In the genomic region with DNA sequence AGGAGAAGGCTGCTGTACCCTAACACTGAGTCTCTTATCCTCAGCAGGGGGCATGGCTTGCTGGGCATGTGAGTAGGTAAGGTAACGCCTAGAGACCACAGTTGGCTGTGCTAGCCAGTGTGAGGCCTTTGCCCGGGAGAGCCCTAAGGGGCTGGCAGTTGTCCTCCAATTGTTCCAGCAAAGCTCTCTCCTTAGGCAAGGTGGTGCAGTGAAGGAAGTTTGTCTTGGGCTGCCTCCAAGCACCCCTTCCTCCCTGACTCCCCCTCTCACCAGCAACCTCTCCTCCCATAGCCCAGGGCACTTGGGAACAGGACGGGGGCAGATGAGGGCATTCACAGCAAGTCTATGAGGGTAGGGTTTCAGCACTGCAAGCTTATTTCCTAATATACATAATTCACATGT, we compare ENCODE assay signal across 19 cellular contexts. TPM values are rescaled to one million over a fixed set of nuclear protein-coding genes. Genes with fewer than 3 reads are reported as not detected.
DNase-seq lines count a peak whose midpoint lies in the region; ATAC-seq, FAIRE-seq and TF ChIP-seq lines count a peak whose summit lies in the region.
"Had no signal": no experiment of that assay in that cellular context is flagged by ENCODE, and none has a peak within 500 bp of the region (broad histone marks: within the 10 kb centered on the region; RNA-seq: fewer than 3 reads in every experiment).

No MANE protein-coding gene starts in this region.

- H2BK12ac ChIP-seq in H1 (ENCODE audit: low read depth, low read length) = no peak overlapping the region

- WGBS in mammary epithelial cell (ENCODE audit: low coverage, missing lambda C conversion rate) = 0% methylated on average over 3 of the region's 3 CpGs
- 76% methylated on average over 3 of the region's 3 CpGs; no CpG with 5 or more reads in 1 of the 2 experiments for WGBS in H1 (ENCODE audit: extremely low coverage in 1 of 2, insufficient coverage in 1 of 2, insufficient read length in 1 of 2, insufficient replicate concordance in 2 of 2, low coverage in 1 of 2, low lambda C conversion rate in 2 of 2, missing lambda C conversion rate in 1 of 2), 2 experiments
- WGBS in adrenal gland, 4 donors = 75 to 87% (median 80%) methylated on average over 3 of the region's 3 CpGs

- no peak for ATAC-seq in GM19328 (IDR thresholded peaks at IDR 0.05; ENCODE audit: unreplicated experiment)
- ATAC-seq: K562 had no signal

- H3K4me3 Mint-ChIP-seq in MCF 10A (ENCODE audit: unreplicated experiment) = no peak overlapping the region
- H3K4me3 Mint-ChIP-seq: CD8-positive, alpha-beta memory T cell had no signal

- H3K14ac ChIP-seq in H1 (ENCODE audit: insufficient read length) = no peak overlapping the region

- TF ChIP-seq POLR2A in H1 (IDR thresholded peaks at IDR 0.05; ENCODE audit: control extremely low read depth in 1 of 2, low read depth in 2 of 2, low read length in 2 of 2) = no peak
- TF ChIP-seq POLR2A in adrenal gland (IDR thresholded peaks at IDR 0.05) = no peak

- no peak overlapping the region for H3K18ac ChIP-seq in H1 (ENCODE audit: extremely low read depth, low read length)

- H4K20me1 ChIP-seq in mammary epithelial cell (ENCODE audit: insufficient read depth, low read length) (no peaks in the 10 kb centered on the region), H1 (replicated peaks in 1 of 2; ENCODE audit: control insufficient read depth in 1 of 2, insufficient read depth in 2 of 2, low read length in 2 of 2) (no peaks in the 10 kb centered on the region)
- H4K20me1 ChIP-seq: BLaER1 had no signal

- CTCF ChIA-PET in MCF 10A (lab: Yijun Ruan, JAX) = interaction anchor here (1.6 kb wide), 1 partner anchor 8 kb away, joined by 5 read pairs; no protein-coding TSS in a partner anchor
- CTCF ChIA-PET in mammary epithelial cell (lab: Charles Lee; ENCODE audit: low non-redundant PET) = no interaction called here
- CTCF ChIA-PET in H1 (lab: Charles Lee; ENCODE audit: partially characterized antibody) = interaction anchor here (0.6 to 2.0 kb wide), 5 partner anchors 10 to 85 kb away, joined by 3 to 7 read pairs (median 3); no protein-coding TSS in a partner anchor

- no peaks in the 10 kb centered on the region for H3K23me2 ChIP-seq in H1 (ENCODE audit: low read depth, low read length)

- TF ChIP-seq RAD21 in H1 (IDR thresholded peaks at IDR 0.05 in 1 of 2, conservative IDR thresholded peaks at IDR 0.05 in 1 of 2; ENCODE audit: low read depth in 2 of 2, low read length in 2 of 2) = no peak

- BruUV-seq in MCF 10A (replicated peaks; lab: Mats Ljungman, UMichigan) (no TSS peak), mammary epithelial cell (replicated peaks; lab: Mats Ljungman, UMichigan) (no TSS peak)

- peak; percentile 68 for DNase-seq in MCF 10A (ENCODE audit: unreplicated experiment)
- no peak for DNase-seq in mammary epithelial cell
- DNase-seq in H1 (ENCODE audit: low read depth in 1 of 2, low spot score in 2 of 2) = no peak
- peak; percentile 43 for DNase-seq in mesenteric fat pad (ENCODE audit: low spot score)
- DNase-seq in renal cortical epithelial cell (ENCODE audit: low read depth) = peak; percentile 68
- no peak for DNase-seq in foreskin melanocyte
- no peak for DNase-seq in adrenal gland
- DNase-seq: AML-193; Caco-2; CD8-positive, alpha-beta memory T cell; DMS53; GF-D8 had no signal

- no peak overlapping the region for H4K5ac ChIP-seq in H1 (ENCODE audit: insufficient read length, low read depth, low read length)

- dilution Hi-C loops in mammary epithelial cell (cut with HindIII; ENCODE audit: low sequenced_read_pairs) = no loop called here

- H3K9me3 Mint-ChIP-seq in MCF 10A (ENCODE audit: unreplicated experiment) = no peaks in the 10 kb centered on the region
- H3K9me3 Mint-ChIP-seq: CD8-positive, alpha-beta memory T cell had no signal

- H3K36me3 ChIP-seq in mammary epithelial cell (ENCODE audit: insufficient read depth, low read length) (no peaks in the 10 kb centered on the region), H1 (ENCODE audit: control insufficient read depth in 2 of 4, insufficient read depth in 4 of 4, low read length in 3 of 4) (no peaks in the 10 kb centered on the region), adrenal gland (replicated peaks in 1 of 2) (no peaks in the 10 kb centered on the region)
- H3K36me3 ChIP-seq: BLaER1 had no signal

- no peak overlapping the region for H3K4ac ChIP-seq in H1 (replicated peaks; ENCODE audit: insufficient read length, low read depth, low read length)

- no peak overlapping the region for H4K91ac ChIP-seq in H1 (replicated peaks; ENCODE audit: insufficient read length, low read length)

- H2AK5ac ChIP-seq in H1 (ENCODE audit: low read depth, low read length) = no peak overlapping the region

- peaks cover 3% of the 10 kb centered on the region for H3K4me1 Mint-ChIP-seq in MCF 10A (ENCODE audit: insufficient read depth, unreplicated experiment)

- no peaks in the 10 kb centered on the region for H3K79me1 ChIP-seq in H1 (ENCODE audit: low read depth, low read length)

- H3K79me2 ChIP-seq in mammary epithelial cell (ENCODE audit: insufficient read depth, low read length) = no peaks in the 10 kb centered on the region
- H3K79me2 ChIP-seq in H1 (ENCODE audit: control insufficient read depth in 1 of 2, insufficient read depth in 2 of 2, low read length in 2 of 2) = no peaks in the 10 kb centered on the region

- H3K4me1 ChIP-seq in mammary epithelial cell (ENCODE audit: insufficient read depth, low read length) (no peaks in the 10 kb centered on the region), H1 (replicated peaks in 1 of 4; ENCODE audit: control insufficient read depth in 3 of 4, insufficient read depth in 4 of 4, low read length in 3 of 4) (no peaks in the 10 kb centered on the region), adrenal gland (replicated peaks in 1 of 2) (no peaks in the 10 kb centered on the region)
- H3K4me1 ChIP-seq: BLaER1, Caco-2 had no signal

- H2AFZ ChIP-seq in mammary epithelial cell (ENCODE audit: low read depth, low read length) = no peak overlapping the region
- H2AFZ ChIP-seq in H1 (ENCODE audit: low read length) = no peak overlapping the region

- TF ChIP-seq EP300 in H1 (IDR thresholded peaks at IDR 0.05; ENCODE audit: borderline replicate concordance in 1 of 2, low read depth in 2 of 2, low read length in 2 of 2) = no peak

- H2BK120ac ChIP-seq in H1 (replicated peaks; ENCODE audit: low read depth, low read length) = no peak overlapping the region

- no peak overlapping the region for H2BK5ac ChIP-seq in H1 (ENCODE audit: low read depth, low read length)

- H3K23ac ChIP-seq in H1 (ENCODE audit: insufficient read length) = no peak overlapping the region

- H3K4me2 ChIP-seq in mammary epithelial cell (ENCODE audit: insufficient read depth, low read depth, low read length) (no peak overlapping the region), H1 (ENCODE audit: insufficient read depth in 1 of 2, low read depth in 2 of 2, low read length in 2 of 2) (no peak overlapping the region)
- H3K4me2 ChIP-seq: BLaER1 had no signal

- H2BK20ac ChIP-seq in H1 (ENCODE audit: low read length) = no peak overlapping the region

- no peaks in the 10 kb centered on the region for H3K9me3 ChIP-seq in mammary epithelial cell (replicated peaks; ENCODE audit: insufficient read depth, low read length)
- H3K9me3 ChIP-seq in H1 (ENCODE audit: insufficient read depth in 2 of 2, low read depth in 1 of 2, low read length in 1 of 2) = no peaks in the 10 kb centered on the region
- H3K9me3 ChIP-seq in adrenal gland (replicated peaks in 1 of 3) = no peaks in the 10 kb centered on the region
- H3K9me3 ChIP-seq: BLaER1, Caco-2 had no signal

- no peak for FAIRE-seq in H1 (lab: Jason Lieb, UNC)
- FAIRE-seq: GM18507, H54, K562 had no signal

- peaks cover 55% of the 10 kb centered on the region for H3K27me3 Mint-ChIP-seq in MCF 10A (ENCODE audit: insufficient read depth, unreplicated experiment)

- H3K36me3 Mint-ChIP-seq in MCF 10A (ENCODE audit: insufficient read depth, unreplicated experiment) = peaks cover 4% of the 10 kb centered on the region
- H3K36me3 Mint-ChIP-seq: CD8-positive, alpha-beta memory T cell had no signal

- POLR2A ChIA-PET in MCF 10A (lab: Yijun Ruan, JAX) = no interaction called here
- POLR2A ChIA-PET in H1 (lab: Charles Lee; ENCODE audit: partially characterized antibody) = no interaction called here

- H3K4me3 ChIP-seq in mammary epithelial cell (replicated peaks in 1 of 3; ENCODE audit: insufficient read depth in 1 of 3, low read depth in 2 of 3, low read length in 3 of 3) (no peak overlapping the region), H1 (ENCODE audit: extremely low read depth in 1 of 4, insufficient read depth in 2 of 4, low read depth in 3 of 4, low read length in 4 of 4) (no peak overlapping the region), adrenal gland (no peak overlapping the region)
- H3K4me3 ChIP-seq: BLaER1, K562 had no signal

- H3K27ac ChIP-seq in mammary epithelial cell (ENCODE audit: insufficient read depth, low read depth, low read length) (no peak overlapping the region), H1 (ENCODE audit: low read depth, low read length) (no peak overlapping the region), adrenal gland (no peak overlapping the region)
- H3K27ac ChIP-seq: 22Rv1, BLaER1 had no signal

- in situ Hi-C loops in mammary epithelial cell (cut with MboI; ENCODE audit: low sequenced_read_pairs in 2 of 2) = no loop called here

- intact Hi-C loops in MCF 10A (cut with micrococcal nuclease) (no loop called here), mammary epithelial cell (cut with micrococcal nuclease) (no loop called here), adrenal gland (cut with DNase I) (no loop called here)

- TF ChIP-seq CTCF in MCF 10A (IDR thresholded peaks at IDR 0.05; ENCODE audit: unreplicated experiment) (no peak), mammary epithelial cell (conservative IDR thresholded peaks at IDR 0.05 in 1 of 2, IDR thresholded peaks at IDR 0.05 in 1 of 2; ENCODE audit: extremely low read depth in 1 of 2, insufficient read depth in 1 of 2, low read depth in 1 of 2, low read length in 2 of 2) (no peak), H1 (IDR thresholded peaks at IDR 0.05; ENCODE audit: control extremely low read depth in 1 of 3, insufficient read depth in 1 of 3, low read depth in 1 of 3, low read length in 3 of 3) (no peak), adrenal gland (IDR thresholded peaks at IDR 0.05) (no peak)

- H3K27ac Mint-ChIP-seq in MCF 10A (ENCODE audit: low read depth, unreplicated experiment) = no peak overlapping the region
- H3K27ac Mint-ChIP-seq: CD8-positive, alpha-beta memory T cell had no signal

- H3K9ac ChIP-seq in mammary epithelial cell (ENCODE audit: insufficient read depth, low read length) = no peak overlapping the region
- no peak overlapping the region for H3K9ac ChIP-seq in H1 (replicated peaks in 1 of 4; ENCODE audit: extremely low read depth in 1 of 4, low read depth in 3 of 4, low read length in 3 of 4)
- H3K9ac ChIP-seq: BLaER1 had no signal

- H2BK15ac ChIP-seq in H1 (ENCODE audit: low read length) = no peak overlapping the region

- no peak overlapping the region for H3K56ac ChIP-seq in H1 (replicated peaks; ENCODE audit: insufficient read length, low read depth, low read length)

- H3K27me3 ChIP-seq in mammary epithelial cell (ENCODE audit: insufficient read depth, low read length) (no peaks in the 10 kb centered on the region), H1 (replicated peaks in 1 of 4; ENCODE audit: control insufficient read depth in 3 of 4, extremely low read depth in 1 of 4, insufficient read depth in 3 of 4, low read length in 3 of 4) (peaks cover 4 to 68% (median 36%) of the 10 kb centered on the region in 4 experiments), adrenal gland (peaks cover 14% of the 10 kb centered on the region)
- H3K27me3 ChIP-seq: BLaER1 had no signal

- no peak overlapping the region for H4K8ac ChIP-seq in H1 (ENCODE audit: extremely low read depth, insufficient read depth, low read length)

RNA-seq across cellular contexts. Expression of a gene that starts 23.0 kb away (rescaled TPM):
- total RNA-seq in MCF 10A (2022) = not detected in 2 replicates
- not detected for total RNA-seq in mammary epithelial cell
- not detected for polyA plus RNA-seq in mammary epithelial cell
- polyA minus RNA-seq in mammary epithelial cell = not detected
- total RNA-seq in H1 (2021; fragmentation: NEBNext Ultra II Directional; extraction: Animal tissue kit (Norgen Biotek cat#: 25700)) = not detected in 2 replicates
- polyA plus RNA-seq in H1 (2011; rRNA removed) = not detected in 2 replicates
- polyA plus RNA-seq in H1 (2011; cell fraction: cytosol; rRNA removed) = not detected
- not detected for polyA plus RNA-seq in H1 (2011; cell fraction: nucleus; rRNA removed)
- polyA plus RNA-seq in H1 (2012, experiment 1 of 2) = not detected in 4 replicates
- polyA plus RNA-seq in H1 (2012, experiment 2 of 2) = not detected
- polyA plus RNA-seq in H1 (2013, experiment 1 of 2) = not detected
- polyA plus RNA-seq in H1 (2013, experiment 2 of 2) = not detected
- not detected in 2 replicates for polyA minus RNA-seq in H1 (2011; rRNA and poly(A)+ RNA removed)
- not detected for polyA minus RNA-seq in H1 (2011; cell fraction: cytosol; rRNA and poly(A)+ RNA removed)
- polyA minus RNA-seq in H1 (2011; cell fraction: nucleus; rRNA and poly(A)+ RNA removed) = not detected
- total RNA-seq in mesenteric fat pad = not detected
- total RNA-seq in renal cortical epithelial cell = not detected in 2 replicates
- not detected for total RNA-seq in adrenal gland
- polyA plus RNA-seq in adrenal gland = not detected
- total RNA-seq: Caco-2; CD8-positive, alpha-beta memory T cell; HT1080; K562 had no signal
- polyA plus RNA-seq: CD8-positive, alpha-beta memory T cell; K562 had no signal

RNA-seq across cellular contexts. Expression of a gene that starts 23.3 kb away (rescaled TPM):
- not detected in 2 replicates for total RNA-seq in MCF 10A (2022)
- total RNA-seq in mammary epithelial cell = not detected
- not detected for polyA plus RNA-seq in mammary epithelial cell
- not detected for polyA minus RNA-seq in mammary epithelial cell
- 8.1 and 13.1 TPM in 2 replicates for total RNA-seq in H1 (2021; fragmentation: NEBNext Ultra II Directional; extraction: Animal tissue kit (Norgen Biotek cat#: 25700))
- polyA plus RNA-seq in H1 (2011; rRNA removed) = 5.8 and 6.1 TPM in 2 replicates
- polyA plus RNA-seq in H1 (2011; cell fraction: cytosol; rRNA removed) = 8.0 TPM
- 5.1 TPM for polyA plus RNA-seq in H1 (2011; cell fraction: nucleus; rRNA removed)
- 8.9 to 10.7 TPM (median 10.3 TPM) in 4 replicates for polyA plus RNA-seq in H1 (2012, experiment 1 of 2)
- 7.3 TPM for polyA plus RNA-seq in H1 (2012, experiment 2 of 2)
- polyA plus RNA-seq in H1 (2013, experiment 1 of 2) = 15.4 TPM
- 16.5 TPM for polyA plus RNA-seq in H1 (2013, experiment 2 of 2)
- polyA minus RNA-seq in H1 (2011; rRNA and poly(A)+ RNA removed) = 2.0 and 4.3 TPM in 2 replicates
- 6.1 TPM for polyA minus RNA-seq in H1 (2011; cell fraction: cytosol; rRNA and poly(A)+ RNA removed)
- 4.7 TPM for polyA minus RNA-seq in H1 (2011; cell fraction: nucleus; rRNA and poly(A)+ RNA removed)
- 184 TPM for total RNA-seq in mesenteric fat pad
- 4.0 and 28.2 TPM in 2 replicates for total RNA-seq in renal cortical epithelial cell
- total RNA-seq in adrenal gland = 1 to 10 TPM in 3 of 8 donors, under 1 TPM in 4, not detected in 1; 0.14 to 3.1 (median 0.78) TPM
- 10 to 100 TPM in 1 of 3 donors, 1 to 10 TPM in 1, under 1 TPM in 1; 0.75 to 32.5 (median 1.6) TPM for polyA plus RNA-seq in adrenal gland
- total RNA-seq: CD8-positive, alpha-beta memory T cell; HT1080; K562 had no signal
- polyA plus RNA-seq: CD8-positive, alpha-beta memory T cell; K562 had no signal

RNA-seq across cellular contexts. Expression of a gene that starts 36.4 kb away (rescaled TPM):
- total RNA-seq in MCF 10A (2022) = not detected in 2 replicates
- total RNA-seq in mammary epithelial cell = not detected
- polyA plus RNA-seq in mammary epithelial cell = not detected
- polyA minus RNA-seq in mammary epithelial cell = not detected
- total RNA-seq in H1 (2021; fragmentation: NEBNext Ultra II Directional; extraction: Animal tissue kit (Norgen Biotek cat#: 25700)) = not detected in 2 replicates
- polyA plus RNA-seq in H1 (2011; rRNA removed) = not detected in 2 replicates
- polyA plus RNA-seq in H1 (2011; cell fraction: cytosol; rRNA removed) = not detected
- polyA plus RNA-seq in H1 (2011; cell fraction: nucleus; rRNA removed) = not detected
- polyA plus RNA-seq in H1 (2012, experiment 1 of 2) = not detected in 4 replicates
- not detected for polyA plus RNA-seq in H1 (2012, experiment 2 of 2)
- polyA plus RNA-seq in H1 (2013, experiment 1 of 2) = not detected
- polyA plus RNA-seq in H1 (2013, experiment 2 of 2) = not detected
- not detected in 2 replicates for polyA minus RNA-seq in H1 (2011; rRNA and poly(A)+ RNA removed)
- not detected for polyA minus RNA-seq in H1 (2011; cell fraction: cytosol; rRNA and poly(A)+ RNA removed)
- polyA minus RNA-seq in H1 (2011; cell fraction: nucleus; rRNA and poly(A)+ RNA removed) = not detected
- not detected for total RNA-seq in mesenteric fat pad
- not detected in 2 replicates for total RNA-seq in renal cortical epithelial cell
- not detected for total RNA-seq in adrenal gland
- polyA plus RNA-seq in adrenal gland = not detected
- total RNA-seq: Caco-2; CD8-positive, alpha-beta memory T cell; HT1080; K562 had no signal
- polyA plus RNA-seq: CD8-positive, alpha-beta memory T cell; K562 had no signal

Comparison
In these comparisons a context has a peak if more than half of its experiments do, and no peak if none do; other contexts are left out.
1. DNase-seq: peak in MCF 10A (single experiment), mesenteric fat pad (single experiment) and renal cortical epithelial cell (single experiment); none in mammary epithelial cell (single experiment), H1 (0 of 2), foreskin melanocyte (single experiment) and adrenal gland (0 of 7).